In the genomic region with DNA sequence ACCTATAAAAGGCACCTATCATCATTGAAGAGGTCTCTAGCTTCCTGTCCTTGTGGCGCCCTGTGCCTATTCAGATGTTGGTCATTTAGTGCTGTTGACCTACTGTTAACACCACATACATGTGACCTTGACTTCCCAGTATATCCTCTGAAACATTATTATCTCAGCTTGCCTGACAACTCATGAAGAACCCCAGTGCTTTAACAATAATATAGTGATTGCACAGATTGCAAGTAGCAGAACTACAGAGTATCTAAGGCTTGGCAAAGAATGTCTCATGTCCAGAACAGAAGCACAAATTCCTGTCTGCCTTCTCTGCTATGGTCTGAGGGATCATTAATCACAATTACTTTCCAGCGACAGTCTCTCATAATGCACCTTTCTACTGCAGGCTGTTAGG, we compare ENCODE assay signal across 18 cellular contexts.
DNase-seq lines count a peak whose midpoint lies in the region; ATAC-seq and TF ChIP-seq lines count a peak whose summit lies in the region.
"Had no signal": no experiment of that assay in that cellular context is flagged by ENCODE, and none has a peak within 500 bp of the region (broad histone marks: within the 10 kb centered on the region; RNA-seq: fewer than 3 reads in every experiment).

No MANE protein-coding gene starts in this region.

- POLR2A ChIA-PET in SK-N-SH (lab: Yijun Ruan, JAX), result no interaction called here
- POLR2A ChIA-PET in GM10248 (lab: Yijun Ruan, JAX), result interaction anchor here (0.6 kb wide), 1 partner anchor 381 kb away, joined by 3 read pairs; a partner anchor contains a TSS

- no peak overlapping the region for H3K9ac ChIP-seq in SK-N-SH

- no peak overlapping the region for H3K4me2 ChIP-seq in SK-N-SH

- no peaks in the 10 kb centered on the region for H3F3A ChIP-seq in SK-N-SH (replicated peaks; ENCODE audit: insufficient read depth)

- no peaks in the 10 kb centered on the region for H3K79me2 ChIP-seq in SK-N-SH (ENCODE audit: insufficient read depth)

- peaks cover 0 to 15% of the 10 kb centered on the region in 2 experiments; a peak in 2 of 4 replicates for H3K4me1 ChIP-seq in SK-N-SH (ENCODE audit: control insufficient read depth in 1 of 2, insufficient read depth in 2 of 2, low read depth in 1 of 2, low read length in 1 of 2)

- no peak overlapping the region for H3K4me3 ChIP-seq in SK-N-SH (ENCODE audit: low read depth in 2 of 2, low read length in 1 of 2)

- CTCF ChIA-PET in SK-N-SH (lab: Yijun Ruan, JAX), result interaction anchor here (0.7 to 2.3 kb wide), 5 partner anchors 11 to 447 kb away, joined by 3 to 7 read pairs (median 4); no protein-coding TSS in a partner anchor
- CTCF ChIA-PET in GM10248 (lab: Yijun Ruan, JAX), result no interaction called here

- H3K27me3 ChIP-seq in SK-N-SH (ENCODE audit: insufficient read depth), result no peaks in the 10 kb centered on the region

- H3K36me3 ChIP-seq in SK-N-SH (replicated peaks in 1 of 2; ENCODE audit: control insufficient read depth in 1 of 2, insufficient read depth in 2 of 2, low read length in 1 of 2), result no peaks in the 10 kb centered on the region

- H2AFZ ChIP-seq in SK-N-SH (ENCODE audit: low read depth), result no peak overlapping the region

- DNase-seq in SK-N-SH (no peak), NCI-H2227 treated with DMSO at 0.1 percent for 48 hours (lab: John Stamatoyannopoulos, UW) (peak; percentile 75), left ventricle myocardium superior (no peak), GM10248 (ENCODE audit: extremely low spot score) (no peak)
- DNase-seq: activated CD4-positive, alpha-beta memory T cell treated with anti-CD3 and anti-CD28 coated beads, Interleukin-2, amount 10 ng/mL, durations not matched to agents 7 days and 5 days; activated T-cell treated with anti-CD3 and anti-CD28 coated beads, Interleukin-2, amount 50 U/mL, for 48 hours; COR-L47; naive thymus-derived CD8-positive, alpha-beta T cell; NCI-H1694; NCI-H774; RPMI8226; T-cell had no signal

- H3K9me3 ChIP-seq in SK-N-SH, result no peaks in the 10 kb centered on the region

- H3K4me3 Mint-ChIP-seq in stimulated activated memory B cell treated with anti-CD40 and anti-IgM and Interleukin-4, amounts not matched to agents 10 μg/mL and 1 μg/mL and 100 μg/mL, for 72 hours, result no peak overlapping the region
- H3K4me3 Mint-ChIP-seq: activated CD4-positive, alpha-beta memory T cell treated with anti-CD3 and anti-CD28 coated beads, Interleukin-2, amount 10 ng/mL, durations not matched to agents 7 days and 5 days; activated naive CD8-positive, alpha-beta T cell; naive thymus-derived CD8-positive, alpha-beta T cell; T-cell had no signal

- WGBS in SK-N-SH (ENCODE audit: low lambda C conversion rate), result 66% methylated on average over 2 of the region's 2 CpGs

- H3K36me3 Mint-ChIP-seq in stimulated activated memory B cell treated with anti-CD40 and anti-IgM and Interleukin-4, amounts not matched to agents 10 μg/mL and 1 μg/mL and 100 μg/mL, for 72 hours, result peaks cover 48% of the 10 kb centered on the region

- H3K27ac Mint-ChIP-seq in stimulated activated memory B cell treated with anti-CD40 and anti-IgM and Interleukin-4, amounts not matched to agents 10 μg/mL and 1 μg/mL and 100 μg/mL, for 72 hours, result peak overlapping the region; percentile 13
- H3K27ac Mint-ChIP-seq: activated CD4-positive, alpha-beta memory T cell treated with anti-CD3 and anti-CD28 coated beads, Interleukin-2, amount 10 ng/mL, durations not matched to agents 7 days and 5 days; activated naive CD8-positive, alpha-beta T cell; T-cell had no signal

- H3K4me1 Mint-ChIP-seq in stimulated activated memory B cell treated with anti-CD40 and anti-IgM and Interleukin-4, amounts not matched to agents 10 μg/mL and 1 μg/mL and 100 μg/mL, for 72 hours, result peaks cover 28% of the 10 kb centered on the region
- H3K4me1 Mint-ChIP-seq: activated CD4-positive, alpha-beta memory T cell treated with anti-CD3 and anti-CD28 coated beads, Interleukin-2, amount 10 ng/mL, durations not matched to agents 7 days and 5 days had no signal

- no peaks in the 10 kb centered on the region for H4K20me1 ChIP-seq in SK-N-SH (ENCODE audit: insufficient read depth)

- TF ChIP-seq CTCF in SK-N-SH (IDR thresholded peaks at IDR 0.05) (no peak), GM10248 (IDR thresholded peaks at IDR 0.05; ENCODE audit: control extremely low read depth, extremely low read depth, low read depth, missing control alignments) (no peak)

- no peaks in the 10 kb centered on the region for H3K9me3 Mint-ChIP-seq in stimulated activated memory B cell treated with anti-CD40 and anti-IgM and Interleukin-4, amounts not matched to agents 10 μg/mL and 1 μg/mL and 100 μg/mL, for 72 hours
- H3K9me3 Mint-ChIP-seq: activated CD4-positive, alpha-beta memory T cell treated with anti-CD3 and anti-CD28 coated beads, Interleukin-2, amount 10 ng/mL, durations not matched to agents 7 days and 5 days; naive thymus-derived CD8-positive, alpha-beta T cell; T-cell had no signal

- intact Hi-C loops in left ventricle myocardium superior (cut with micrococcal nuclease), result no loop called here

- H3K27me3 Mint-ChIP-seq in stimulated activated memory B cell treated with anti-CD40 and anti-IgM and Interleukin-4, amounts not matched to agents 10 μg/mL and 1 μg/mL and 100 μg/mL, for 72 hours, result no peaks in the 10 kb centered on the region
- H3K27me3 Mint-ChIP-seq: activated CD4-positive, alpha-beta memory T cell treated with anti-CD3 and anti-CD28 coated beads, Interleukin-2, amount 10 ng/mL, durations not matched to agents 7 days and 5 days; activated naive CD8-positive, alpha-beta T cell; naive thymus-derived CD8-positive, alpha-beta T cell; T-cell had no signal

- no peak for TF ChIP-seq EP300 in SK-N-SH (IDR thresholded peaks at IDR 0.05; ENCODE audit: borderline replicate concordance in 1 of 2, low read depth in 1 of 2, low read length in 1 of 2)

- TF ChIP-seq RAD21 in SK-N-SH (IDR thresholded peaks at IDR 0.05; ENCODE audit: low read length), result no peak

- H3K9me2 ChIP-seq in SK-N-SH, result no peaks in the 10 kb centered on the region

- no peak overlapping the region for H3K27ac ChIP-seq in SK-N-SH (ENCODE audit: low read depth in 2 of 2, low read length in 1 of 2)
- H3K27ac ChIP-seq: VCaP had no signal

- no peak; the same call in 2 of the 3 replicates for ATAC-seq in SK-N-SH treated with all-trans-retinoic acid at 6 μM for 48 hours
- peak; percentile 53 for ATAC-seq in left ventricle myocardium superior
- ATAC-seq in stimulated activated memory B cell treated with anti-CD40 and anti-IgM and Interleukin-4, amounts not matched to agents 10 μg/mL and 1 μg/mL and 100 μg/mL, for 72 hours, result no peak
- no peak for ATAC-seq in HG03039 (IDR thresholded peaks at IDR 0.05; ENCODE audit: unreplicated experiment)
- ATAC-seq in HG03378 (IDR thresholded peaks at IDR 0.05; ENCODE audit: unreplicated experiment), result no peak
- ATAC-seq: naive thymus-derived CD8-positive, alpha-beta T cell; T-cell had no signal

TF ChIP-seq in SK-N-SH treated with all-trans-retinoic acid at 6 μM for 48 hours, 23 proteins besides CTCF, POLR2A, EP300 and RAD21 (continues in another document):
- TF ChIP-seq BACH2 (CRISPR knock-in tag; IDR thresholded peaks at IDR 0.05; ENCODE audit: borderline replicate concordance), result no peak
- TF ChIP-seq, protein P1, sequence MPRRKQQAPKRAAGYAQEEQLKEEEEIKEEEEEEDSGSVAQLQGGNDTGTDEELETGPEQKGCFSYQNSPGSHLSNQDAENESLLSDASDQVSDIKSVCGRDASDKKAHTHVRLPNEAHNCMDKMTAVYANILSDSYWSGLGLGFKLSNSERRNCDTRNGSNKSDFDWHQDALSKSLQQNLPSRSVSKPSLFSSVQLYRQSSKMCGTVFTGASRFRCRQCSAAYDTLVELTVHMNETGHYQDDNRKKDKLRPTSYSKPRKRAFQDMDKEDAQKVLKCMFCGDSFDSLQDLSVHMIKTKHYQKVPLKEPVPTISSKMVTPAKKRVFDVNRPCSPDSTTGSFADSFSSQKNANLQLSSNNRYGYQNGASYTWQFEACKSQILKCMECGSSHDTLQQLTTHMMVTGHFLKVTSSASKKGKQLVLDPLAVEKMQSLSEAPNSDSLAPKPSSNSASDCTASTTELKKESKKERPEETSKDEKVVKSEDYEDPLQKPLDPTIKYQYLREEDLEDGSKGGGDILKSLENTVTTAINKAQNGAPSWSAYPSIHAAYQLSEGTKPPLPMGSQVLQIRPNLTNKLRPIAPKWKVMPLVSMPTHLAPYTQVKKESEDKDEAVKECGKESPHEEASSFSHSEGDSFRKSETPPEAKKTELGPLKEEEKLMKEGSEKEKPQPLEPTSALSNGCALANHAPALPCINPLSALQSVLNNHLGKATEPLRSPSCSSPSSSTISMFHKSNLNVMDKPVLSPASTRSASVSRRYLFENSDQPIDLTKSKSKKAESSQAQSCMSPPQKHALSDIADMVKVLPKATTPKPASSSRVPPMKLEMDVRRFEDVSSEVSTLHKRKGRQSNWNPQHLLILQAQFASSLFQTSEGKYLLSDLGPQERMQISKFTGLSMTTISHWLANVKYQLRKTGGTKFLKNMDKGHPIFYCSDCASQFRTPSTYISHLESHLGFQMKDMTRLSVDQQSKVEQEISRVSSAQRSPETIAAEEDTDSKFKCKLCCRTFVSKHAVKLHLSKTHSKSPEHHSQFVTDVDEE (CRISPR knock-in tag; IDR thresholded peaks at IDR 0.05), result peak; percentile 27; the same call in 1 of the 2 replicates

TF ChIP-seq in SK-N-SH, 30 proteins besides CTCF, POLR2A, EP300 and RAD21 (continues in another document):
- TF ChIP-seq, protein P2, sequence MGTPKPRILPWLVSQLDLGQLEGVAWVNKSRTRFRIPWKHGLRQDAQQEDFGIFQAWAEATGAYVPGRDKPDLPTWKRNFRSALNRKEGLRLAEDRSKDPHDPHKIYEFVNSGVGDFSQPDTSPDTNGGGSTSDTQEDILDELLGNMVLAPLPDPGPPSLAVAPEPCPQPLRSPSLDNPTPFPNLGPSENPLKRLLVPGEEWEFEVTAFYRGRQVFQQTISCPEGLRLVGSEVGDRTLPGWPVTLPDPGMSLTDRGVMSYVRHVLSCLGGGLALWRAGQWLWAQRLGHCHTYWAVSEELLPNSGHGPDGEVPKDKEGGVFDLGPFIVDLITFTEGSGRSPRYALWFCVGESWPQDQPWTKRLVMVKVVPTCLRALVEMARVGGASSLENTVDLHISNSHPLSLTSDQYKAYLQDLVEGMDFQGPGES (IDR thresholded peaks at IDR 0.05; ENCODE audit: low read depth, low read length), result no peak
- no peak for TF ChIP-seq JUND (IDR thresholded peaks at IDR 0.05)
- TF ChIP-seq, protein P3, sequence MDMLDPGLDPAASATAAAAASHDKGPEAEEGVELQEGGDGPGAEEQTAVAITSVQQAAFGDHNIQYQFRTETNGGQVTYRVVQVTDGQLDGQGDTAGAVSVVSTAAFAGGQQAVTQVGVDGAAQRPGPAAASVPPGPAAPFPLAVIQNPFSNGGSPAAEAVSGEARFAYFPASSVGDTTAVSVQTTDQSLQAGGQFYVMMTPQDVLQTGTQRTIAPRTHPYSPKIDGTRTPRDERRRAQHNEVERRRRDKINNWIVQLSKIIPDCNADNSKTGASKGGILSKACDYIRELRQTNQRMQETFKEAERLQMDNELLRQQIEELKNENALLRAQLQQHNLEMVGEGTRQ (IDR thresholded peaks at IDR 0.05; ENCODE audit: borderline replicate concordance, low read depth, low read length), result no peak
- no peak for TF ChIP-seq EZH2phosphoT487 (IDR thresholded peaks at IDR 0.05; ENCODE audit: borderline replicate concordance, low read depth)
- no peak for TF ChIP-seq SIN3A (IDR thresholded peaks at IDR 0.05; ENCODE audit: borderline replicate concordance, low read depth, low read length)
- no peak for TF ChIP-seq FOXM1 (IDR thresholded peaks at IDR 0.05; ENCODE audit: low read depth)
